ENCODE assay signal across 8 cellular contexts in the genomic region with DNA sequence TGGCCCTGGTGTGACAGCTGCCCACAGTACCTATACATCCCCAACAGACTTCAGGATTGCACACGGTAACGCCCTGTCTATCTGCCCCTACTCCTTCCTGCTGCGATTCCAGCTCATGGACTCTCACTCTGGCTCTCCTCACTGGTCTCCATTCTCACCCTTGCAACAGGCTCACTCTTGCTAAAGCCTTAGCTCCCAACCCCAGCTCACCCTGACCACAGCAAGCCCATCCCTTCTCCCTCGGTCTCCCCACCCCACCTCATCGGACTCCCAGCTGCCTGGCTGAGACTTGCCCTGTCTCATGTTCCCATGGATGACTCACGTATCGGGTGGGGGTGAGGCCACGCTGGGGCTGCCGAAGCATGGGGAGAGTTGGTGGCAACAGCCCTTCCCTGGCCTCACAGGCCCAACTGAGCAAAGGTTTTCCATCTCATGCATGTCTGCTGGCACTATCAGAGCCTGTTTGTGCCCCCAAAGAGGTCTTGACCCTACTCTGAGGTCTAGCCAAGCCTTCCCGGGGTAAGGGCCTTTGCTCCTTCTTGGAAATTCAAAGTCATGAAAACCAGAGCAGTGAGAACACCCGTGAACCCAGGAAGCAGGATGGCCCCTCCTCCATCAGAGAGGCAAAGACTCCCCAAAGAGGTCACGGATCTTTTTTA.
DNase-seq lines count a peak whose midpoint lies in the region; ATAC-seq lines count a peak whose summit lies in the region.

No MANE protein-coding gene starts in this region.

- H3K27ac Mint-ChIP-seq in stimulated activated memory B cell treated with anti-CD40 and anti-IgM and Interleukin-4, amounts not matched to agents 10 μg/mL and 1 μg/mL and 100 μg/mL, for 72 hours: no peak overlapping the region

- H3K4me3 Mint-ChIP-seq in stimulated activated memory B cell treated with anti-CD40 and anti-IgM and Interleukin-4, amounts not matched to agents 10 μg/mL and 1 μg/mL and 100 μg/mL, for 72 hours: no peak overlapping the region

- DNase-seq in HCEC 1CT: peak; percentile 99
- DNase-seq in anterior cingulate cortex (lab: John Stamatoyannopoulos, UW): peak in 41 of 58 donors; percentile 15 to 84 (median 48)
- DNase-seq in iPS-NIHi11 (ENCODE audit: low spot score): peak; percentile 56
- DNase-seq in AML-193 (lab: John Stamatoyannopoulos, UW): no peak

- no peaks in the 10 kb centered on the region for H3K9me3 Mint-ChIP-seq in stimulated activated memory B cell treated with anti-CD40 and anti-IgM and Interleukin-4, amounts not matched to agents 10 μg/mL and 1 μg/mL and 100 μg/mL, for 72 hours

- H3K27me3 Mint-ChIP-seq in stimulated activated memory B cell treated with anti-CD40 and anti-IgM and Interleukin-4, amounts not matched to agents 10 μg/mL and 1 μg/mL and 100 μg/mL, for 72 hours: peaks cover 35% of the 10 kb centered on the region

- no peaks in the 10 kb centered on the region for H3K36me3 Mint-ChIP-seq in stimulated activated memory B cell treated with anti-CD40 and anti-IgM and Interleukin-4, amounts not matched to agents 10 μg/mL and 1 μg/mL and 100 μg/mL, for 72 hours

- peak; percentile 18 for ATAC-seq in stimulated activated memory B cell treated with anti-CD40 and anti-IgM and Interleukin-4, amounts not matched to agents 10 μg/mL and 1 μg/mL and 100 μg/mL, for 72 hours
- ATAC-seq in HG03457 (IDR thresholded peaks at IDR 0.05; ENCODE audit: unreplicated experiment) (no peak), GM18520 (IDR thresholded peaks at IDR 0.05; ENCODE audit: unreplicated experiment) (no peak), HG03097 (IDR thresholded peaks at IDR 0.05; ENCODE audit: low FRiP score, unreplicated experiment) (no peak)

- no peaks in the 10 kb centered on the region for H3K4me1 Mint-ChIP-seq in stimulated activated memory B cell treated with anti-CD40 and anti-IgM and Interleukin-4, amounts not matched to agents 10 μg/mL and 1 μg/mL and 100 μg/mL, for 72 hours

Comparison
In these comparisons a context has a peak if more than half of its experiments do, and no peak if none do; other contexts are left out.
1. DNase-seq: peak in HCEC 1CT (single experiment), anterior cingulate cortex (41 of 58) and iPS-NIHi11 (single experiment); none in AML-193 (0 of 2).